Comparison of ENCODE assay signal across 10 cellular contexts in genomic region chr11:65578667-65579066, GRCh38. TPM values are rescaled to one million over a fixed set of nuclear protein-coding genes. Genes with fewer than 3 reads are reported as not detected.
DNase-seq lines count a peak whose midpoint lies in the region; TF ChIP-seq lines count a peak whose summit lies in the region.
"Had no signal": no experiment of that assay in that cellular context is flagged by ENCODE, and none has a peak within 500 bp of the region (broad histone marks: within the 10 kb centered on the region; RNA-seq: fewer than 3 reads in every experiment).

No MANE protein-coding gene starts in this region.

- H3K27ac Mint-ChIP-seq in CD14-positive monocyte = peak overlapping the region; percentile 93 to 96 (median 94)
- peak overlapping the region; percentile 11 for H3K27ac Mint-ChIP-seq in chondrocyte (ENCODE audit: unreplicated experiment)
- no peak overlapping the region for H3K27ac Mint-ChIP-seq in nephron progenitor cell

- H3K27ac ChIP-seq in KMS-11 = no peak overlapping the region
- H3K27ac ChIP-seq in substantia nigra (ENCODE audit: low read depth, low read length, poor library complexity, severe bottlenecking) = no peak overlapping the region

- H3K36me3 Mint-ChIP-seq in CD14-positive monocyte (peaks cover 49 to 63% of the 10 kb centered on the region in 2 donors), chondrocyte (ENCODE audit: low read depth) (peaks cover 14% of the 10 kb centered on the region), nephron progenitor cell (ENCODE audit: low read depth) (no peaks in the 10 kb centered on the region)

- no peak overlapping the region for H2AFZ ChIP-seq in KMS-11 (ENCODE audit: low read depth)

- H3K4me3 ChIP-seq in KMS-11 (IDR thresholded peaks at IDR 0.05; ENCODE audit: insufficient read depth, low read depth, low read length) = no peak overlapping the region

- H3K4me2 ChIP-seq in KMS-11 = peak overlapping the region; percentile 97; the same call in 1 of the 2 replicates

- peaks cover 35% of the 10 kb centered on the region for H3K4me1 ChIP-seq in KMS-11 (ENCODE audit: low read depth, poor library complexity, severe bottlenecking)

- H3K36me3 ChIP-seq in KMS-11 (ENCODE audit: insufficient read depth) = no peaks in the 10 kb centered on the region; the same call in 1 of the 2 replicates

- H3K27me3 ChIP-seq in KMS-11 (ENCODE audit: insufficient read depth, low read depth) = no peaks in the 10 kb centered on the region

- H3K79me2 ChIP-seq in KMS-11 (ENCODE audit: insufficient read depth, low read depth) = peaks cover 28% of the 10 kb centered on the region

- H3K4me3 Mint-ChIP-seq in CD14-positive monocyte (peak overlapping the region; percentile 90 to 95), chondrocyte (ENCODE audit: unreplicated experiment) (no peak overlapping the region), nephron progenitor cell (peak overlapping the region; percentile 52)

- peaks cover 0 to 2% (median 0%) of the 10 kb centered on the region in 3 donors for H3K27me3 Mint-ChIP-seq in CD14-positive monocyte (ENCODE audit: low read depth in 3 of 3)
- no peaks in the 10 kb centered on the region for H3K27me3 Mint-ChIP-seq in chondrocyte (ENCODE audit: low read depth)
- H3K27me3 Mint-ChIP-seq in nephron progenitor cell (ENCODE audit: low read depth, poor library complexity) = peaks cover 32% of the 10 kb centered on the region

- H3K9ac ChIP-seq in KMS-11 = no peak overlapping the region

- no peaks in the 10 kb centered on the region for H4K20me1 ChIP-seq in KMS-11 (ENCODE audit: insufficient read depth)

- DNase-seq in CD14-positive monocyte (ENCODE audit: low spot score) (no peak), chondrocyte (ENCODE audit: low spot score) (no peak), nephron progenitor cell (no peak), NCI-H1105 (lab: John Stamatoyannopoulos, UW) (no peak), substantia nigra (lab: John Stamatoyannopoulos, UW) (no peak), SW480 (ENCODE audit: low spot score) (no peak), GM19238 (ENCODE audit: insufficient read length, low spot score) (no peak)
- DNase-seq: cerebellar nuclear complex, T-helper 9 cell had no signal

- TF ChIP-seq CTCF in CD14-positive monocyte (IDR thresholded peaks at IDR 0.05) (no peak), KMS-11 (conservative IDR thresholded peaks at IDR 0.05; ENCODE audit: low read depth, low read length) (no peak), chondrocyte (IDR thresholded peaks at IDR 0.05) (no peak), nephron progenitor cell (IDR thresholded peaks at IDR 0.05) (no peak)

- intact Hi-C loops in CD14-positive monocyte (cut with micrococcal nuclease) = loop anchor here (5.0 to 10.0 kb wide), 2 partner anchors 34 to 554 kb away; partner anchors contain the start of genes MAP3K11 (in 1 of the 2) and SNX15 (in 1 of the 2)

- H3K4me1 Mint-ChIP-seq in CD14-positive monocyte = peaks cover 50% of the 10 kb centered on the region
- H3K4me1 Mint-ChIP-seq in chondrocyte (ENCODE audit: low read depth) = peaks cover 38% of the 10 kb centered on the region
- peaks cover 37% of the 10 kb centered on the region for H3K4me1 Mint-ChIP-seq in nephron progenitor cell

- peaks cover 0 to 2% (median 0%) of the 10 kb centered on the region in 7 donors for H3K9me3 Mint-ChIP-seq in CD14-positive monocyte
- H3K9me3 Mint-ChIP-seq in chondrocyte (ENCODE audit: low read depth) = no peaks in the 10 kb centered on the region
- no peaks in the 10 kb centered on the region for H3K9me3 Mint-ChIP-seq in nephron progenitor cell

RNA-seq across cellular contexts. Expression of gene EHBP1L1, which starts 2.8 kb away (rescaled TPM):
- 10 to 100 TPM; 29.6 to 42.6 TPM for polyA plus RNA-seq in CD14-positive monocyte
- 28.1 to 82.0 TPM (median 81.3 TPM) in 3 replicates for total RNA-seq in chondrocyte

RNA-seq across cellular contexts. Expression of gene FAM89B, which starts 6.3 kb away (rescaled TPM):
- polyA plus RNA-seq in CD14-positive monocyte = 100 to 1,000 TPM in 1 of 2 donors, 10 to 100 TPM in 1; 70.8 to 139 TPM
- 84.8 to 91.9 TPM (median 86.8 TPM) in 3 replicates for total RNA-seq in chondrocyte

RNA-seq across cellular contexts. Expression of gene ZNRD2, which starts 8.4 kb away (rescaled TPM):
- polyA plus RNA-seq in CD14-positive monocyte = 10 to 100 TPM; 48.5 to 56.2 TPM
- 26.4 to 32.1 TPM (median 28.1 TPM) in 3 replicates for total RNA-seq in chondrocyte

RNA-seq across cellular contexts. Expression of gene KCNK7, which starts 16.9 kb away (rescaled TPM):
- polyA plus RNA-seq in CD14-positive monocyte = not detected
- total RNA-seq in chondrocyte = 0.22 to 0.44 TPM in 2 of 3 replicates, not detected in the other

RNA-seq across cellular contexts. Expression of gene LTBP3, which starts 20.5 kb away (rescaled TPM):
- 1 to 10 TPM; 3.4 to 4.6 TPM for polyA plus RNA-seq in CD14-positive monocyte
- 264 to 272 TPM (median 271 TPM) in 3 replicates for total RNA-seq in chondrocyte
